12 cellular contexts compared by ENCODE assay signal in genomic region chr19:38678891-38679494, GRCh38. TPM values are rescaled to one million over a fixed set of nuclear protein-coding genes. Genes with fewer than 3 reads are reported as not detected.
DNase-seq lines count a peak whose midpoint lies in the region; FAIRE-seq and TF ChIP-seq lines count a peak whose summit lies in the region.
"Had no signal": no experiment of that assay in that cellular context is flagged by ENCODE, and none has a peak within 500 bp of the region (broad histone marks: within the 10 kb centered on the region; RNA-seq: fewer than 3 reads in every experiment).

No MANE protein-coding gene starts in this region.

- no peak for TF ChIP-seq EP300 in suprapubic skin (IDR thresholded peaks at IDR 0.05)

- peak overlapping the region; percentile 30 for H3K9ac ChIP-seq in HUES6 (ENCODE audit: low read length)
- no peak overlapping the region for H3K9ac ChIP-seq in muscle layer of colon (ENCODE audit: low read length)

- FAIRE-seq in GM12891 (lab: Jason Lieb, UNC), result no peak
- FAIRE-seq: urothelium cell line had no signal

- TF ChIP-seq POLR2A in suprapubic skin (IDR thresholded peaks at IDR 0.05), result no peak
- no peak for TF ChIP-seq POLR2A in GM12891 (IDR thresholded peaks at IDR 0.05; ENCODE audit: low read depth, low read length)

- H3K4me3 Mint-ChIP-seq in chondrocyte (ENCODE audit: unreplicated experiment), result no peak overlapping the region
- H3K4me3 Mint-ChIP-seq: memory B cell had no signal

- H3K4me3 ChIP-seq in HUES6 (ENCODE audit: low read depth, low read length), result no peak overlapping the region
- no peak overlapping the region for H3K4me3 ChIP-seq in muscle layer of colon (ENCODE audit: low read depth in 1 of 2, low read length in 2 of 2)
- no peak overlapping the region for H3K4me3 ChIP-seq in suprapubic skin

- no peaks in the 10 kb centered on the region for H3K27me3 ChIP-seq in HUES6 (ENCODE audit: control insufficient read depth, insufficient read depth, low read length)
- H3K27me3 ChIP-seq in muscle layer of colon (ENCODE audit: control insufficient read depth in 1 of 2, insufficient read depth in 2 of 2, low read length in 2 of 2), result no peaks in the 10 kb centered on the region
- no peaks in the 10 kb centered on the region for H3K27me3 ChIP-seq in suprapubic skin

- H3K36me3 ChIP-seq in HUES6 (ENCODE audit: control insufficient read depth, insufficient read depth, low read length), result peaks cover 44% of the 10 kb centered on the region
- peaks cover 13% of the 10 kb centered on the region for H3K36me3 ChIP-seq in muscle layer of colon (ENCODE audit: insufficient read depth, low read length)
- H3K36me3 ChIP-seq in suprapubic skin, result no peaks in the 10 kb centered on the region

- H3K9me3 Mint-ChIP-seq in chondrocyte (ENCODE audit: low read depth), result no peaks in the 10 kb centered on the region
- H3K9me3 Mint-ChIP-seq: memory B cell had no signal

- peaks cover 94% of the 10 kb centered on the region for H3K4me1 Mint-ChIP-seq in chondrocyte (ENCODE audit: low read depth)

- peak overlapping the region; percentile 78 for H3K27ac Mint-ChIP-seq in chondrocyte (ENCODE audit: unreplicated experiment)

- no peak for DNase-seq in chondrocyte (ENCODE audit: low spot score)
- no peak for DNase-seq in suprapubic skin (ENCODE audit: low spot score in 2 of 2)
- no peak for DNase-seq in activated gamma-delta T cell treated with Interleukin-2 at 50 U/mL for 16 hours
- no peak for DNase-seq in GM12891 (ENCODE audit: insufficient read length, low spot score)
- DNase-seq in substantia nigra (lab: John Stamatoyannopoulos, UW), result no peak
- DNase-seq: amygdala; NCI-H69; stimulated activated CD4-positive, alpha-beta T cell treated with anti-CD3 and anti-CD28 coated beads, Interleukin-2, amount 100 ng/mL, for 24 hours had no signal

- TF ChIP-seq CTCF in chondrocyte (IDR thresholded peaks at IDR 0.05), result no peak
- no peak for TF ChIP-seq CTCF in suprapubic skin (IDR thresholded peaks at IDR 0.05)

- no peaks in the 10 kb centered on the region for H3K27me3 Mint-ChIP-seq in chondrocyte (ENCODE audit: low read depth)
- H3K27me3 Mint-ChIP-seq: memory B cell had no signal

- H3K36me3 Mint-ChIP-seq in chondrocyte (ENCODE audit: low read depth), result peaks cover 22% of the 10 kb centered on the region

- no peaks in the 10 kb centered on the region for H3K9me3 ChIP-seq in HUES6 (ENCODE audit: control insufficient read depth, insufficient read depth, low read depth, low read length)
- H3K9me3 ChIP-seq in muscle layer of colon (ENCODE audit: low read length), result no peaks in the 10 kb centered on the region
- no peaks in the 10 kb centered on the region for H3K9me3 ChIP-seq in suprapubic skin

- H3K4me1 ChIP-seq in HUES6 (ENCODE audit: control insufficient read depth, insufficient read depth, low read length), result peaks cover 57% of the 10 kb centered on the region
- peaks cover 67% of the 10 kb centered on the region for H3K4me1 ChIP-seq in muscle layer of colon (ENCODE audit: insufficient read depth, low read length)
- H3K4me1 ChIP-seq in suprapubic skin, result peaks cover 88% of the 10 kb centered on the region

- H3K27ac ChIP-seq in HUES6 (ENCODE audit: low read depth, low read length), result no peak overlapping the region
- peak overlapping the region; percentile 12 for H3K27ac ChIP-seq in muscle layer of colon (ENCODE audit: low read depth, low read length)
- peak overlapping the region; percentile 36 for H3K27ac ChIP-seq in suprapubic skin
- H3K27ac ChIP-seq in substantia nigra (ENCODE audit: low read depth, low read length, poor library complexity, severe bottlenecking), result no peak overlapping the region

- 73% methylated on average over 7 of the region's 7 CpGs for WGBS in suprapubic skin

TF ChIP-seq in GM12891, 5 proteins besides CTCF, POLR2A, EP300 and RAD21:
- TF ChIP-seq POU2F2 (IDR thresholded peaks at IDR 0.05; ENCODE audit: low read depth, low read length), result no peak

RNA-seq across cellular contexts. Expression of gene ACTN4, which starts 31.5 kb away (rescaled TPM):
- total RNA-seq in chondrocyte, result 641 to 921 TPM (median 917 TPM) in 3 replicates
- 100 to 1,000 TPM; 475 to 520 (median 507) TPM for total RNA-seq in suprapubic skin
- 122 TPM for polyA plus RNA-seq in GM12891 (2012; ENCODE audit: low read depth, missing spikeins)

Comparison
In these comparisons a context has a peak if more than half of its experiments do, and no peak if none do; other contexts are left out.
1. H3K27ac ChIP-seq: peak in muscle layer of colon (single experiment) and suprapubic skin (single experiment); none in HUES6 (single experiment) and substantia nigra (single experiment).